In the genomic region with DNA sequence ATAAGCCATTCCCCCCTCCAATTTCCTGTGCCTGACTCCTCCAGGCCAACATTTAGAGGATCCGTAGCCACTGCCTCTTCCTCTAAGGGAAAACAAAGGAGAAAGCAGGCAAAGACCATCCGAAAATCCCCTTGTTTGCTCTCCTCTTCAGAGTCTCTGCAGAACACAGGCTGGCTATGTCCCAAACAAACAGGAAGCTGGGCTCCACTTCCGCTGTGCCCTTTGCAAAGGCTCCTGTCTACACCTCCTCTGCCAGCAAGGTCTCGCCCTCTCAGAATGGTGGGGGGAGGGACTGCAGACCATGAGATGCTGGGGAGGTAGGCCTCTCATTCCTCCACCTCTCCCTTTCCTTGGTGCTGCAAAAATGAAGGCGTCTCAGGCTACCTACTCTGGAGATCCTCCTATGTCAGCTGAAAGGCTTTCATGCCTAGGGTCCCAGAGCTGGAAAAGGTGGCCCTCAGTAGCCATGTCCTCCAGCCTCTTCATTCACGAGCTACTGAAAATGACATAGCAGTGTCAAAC, we compare ENCODE assay signal across 27 cellular contexts.
DNase-seq lines count a peak whose midpoint lies in the region; ATAC-seq, FAIRE-seq and TF ChIP-seq lines count a peak whose summit lies in the region.
"Had no signal": no experiment of that assay in that cellular context is flagged by ENCODE, and none has a peak within 500 bp of the region (broad histone marks: within the 10 kb centered on the region; RNA-seq: fewer than 3 reads in every experiment).

No MANE protein-coding gene starts in this region.

- H2BK5ac ChIP-seq in H1 (ENCODE audit: low read depth, low read length), result no peak overlapping the region; the same call in 1 of the 2 replicates

- WGBS in H1 (ENCODE audit: extremely low coverage in 1 of 2, insufficient coverage in 1 of 2, insufficient read length in 1 of 2, insufficient replicate concordance in 2 of 2, low coverage in 1 of 2, low lambda C conversion rate in 2 of 2, missing lambda C conversion rate in 1 of 2), 2 experiments, result 85% methylated on average over 6 of the region's 6 CpGs; no CpG with 5 or more reads in 1 of the 2 experiments

- TF ChIP-seq CTCF in H1 (IDR thresholded peaks at IDR 0.05; ENCODE audit: control extremely low read depth in 1 of 3, insufficient read depth in 1 of 3, low read depth in 1 of 3, low read length in 3 of 3) (no peak), vagina (IDR thresholded peaks at IDR 0.05) (no peak)

- H3K56ac ChIP-seq in H1 (replicated peaks; ENCODE audit: insufficient read length, low read depth, low read length), result no peak overlapping the region

- H2BK12ac ChIP-seq in H1 (ENCODE audit: low read depth, low read length), result no peak overlapping the region; the same call in 1 of the 2 replicates

- no peaks in the 10 kb centered on the region for H3K36me3 ChIP-seq in H1 (ENCODE audit: control insufficient read depth in 2 of 4, insufficient read depth in 4 of 4, low read length in 3 of 4)
- H3K36me3 ChIP-seq in vagina, result no peaks in the 10 kb centered on the region
- H3K36me3 ChIP-seq: upper lobe of right lung had no signal

- no peaks in the 10 kb centered on the region for H4K20me1 ChIP-seq in H1 (replicated peaks in 1 of 2; ENCODE audit: control insufficient read depth in 1 of 2, insufficient read depth in 2 of 2, low read length in 2 of 2)

- no peak overlapping the region for H3K4me3 Mint-ChIP-seq in activated CD8-positive, alpha-beta memory T cell treated with anti-CD3 and anti-CD28 coated beads, Interleukin-2, amount 10 ng/mL, durations not matched to agents 7 days and 5 days
- H3K4me3 Mint-ChIP-seq: activated CD8-positive, alpha-beta T cell treated with anti-CD3 and anti-CD28 coated beads, Interleukin-2, amount 10 ng/mL, durations not matched to agents 7 days and 5 days had no signal

- peak; percentile 37 for DNase-seq in activated CD8-positive, alpha-beta memory T cell treated with anti-CD3 and anti-CD28 coated beads for 24 hours
- no peak for DNase-seq in activated CD8-positive, alpha-beta memory T cell treated with anti-CD3 and anti-CD28 coated beads, Interleukin-2, amount 10 ng/mL, durations not matched to agents 7 days and 5 days
- DNase-seq in NCI-H2196 (lab: John Stamatoyannopoulos, UW; ENCODE audit: unreplicated experiment) (peak; percentile 10), H1 (ENCODE audit: low read depth in 1 of 2, low spot score in 2 of 2) (peak in 1 of 2 experiments; percentile 42), vagina (ENCODE audit: extremely low spot score in 2 of 2) (peak; percentile 64 to 81), CD1c-positive myeloid dendritic cell (ENCODE audit: extremely low spot score) (no peak), NOMO-1 (lab: John Stamatoyannopoulos, UW; ENCODE audit: unreplicated experiment in 2 of 2) (no peak)
- DNase-seq: activated CD4-positive, alpha-beta T cell treated with anti-CD3 and anti-CD28 coated beads for 1 hour; activated CD8-positive, alpha-beta T cell treated with anti-CD3 and anti-CD28 coated beads, Interleukin-2, amount 10 ng/mL, durations not matched to agents 7 days and 5 days; activated gamma-delta T cell; activated T-cell treated with anti-CD3 and anti-CD28 coated beads, Interleukin-2, amount 50 U/mL, for 1 hour; body of pancreas; effector CD8-positive, alpha-beta T cell; foreskin keratinocyte; left colon; NCI-H1417 treated with DMSO at 0.1 percent for 48 hours; occipital lobe; PC-3; Right ventricle myocardium superior; small intestine; stimulated activated CD4-positive, alpha-beta T cell treated with anti-CD3 and anti-CD28 coated beads, Interleukin-2, amount 100 ng/mL, for 24 hours; substantia nigra; SW 1271; T1000; upper lobe of right lung had no signal

- H3K23me2 ChIP-seq in H1 (ENCODE audit: low read depth, low read length), result no peaks in the 10 kb centered on the region; the same call in 1 of the 2 replicates

- no peaks in the 10 kb centered on the region for H3K9me3 Mint-ChIP-seq in activated CD8-positive, alpha-beta memory T cell treated with anti-CD3 and anti-CD28 coated beads, Interleukin-2, amount 10 ng/mL, durations not matched to agents 7 days and 5 days (ENCODE audit: low read depth)

- no peaks in the 10 kb centered on the region for H3K79me1 ChIP-seq in H1 (ENCODE audit: low read depth, low read length)

- no peaks in the 10 kb centered on the region for H3K79me2 ChIP-seq in H1 (ENCODE audit: control insufficient read depth in 1 of 2, insufficient read depth in 2 of 2, low read length in 2 of 2)

- peak overlapping the region; percentile 70; the same call in 1 of the 2 replicates for H2AK5ac ChIP-seq in H1 (ENCODE audit: low read depth, low read length)

- no peak for TF ChIP-seq POLR2A in H1 (IDR thresholded peaks at IDR 0.05; ENCODE audit: control extremely low read depth in 1 of 2, low read depth in 2 of 2, low read length in 2 of 2)
- TF ChIP-seq POLR2A in vagina (IDR thresholded peaks at IDR 0.05), result no peak

- 0 out of 2 replicates have a peak overlapping the region, but pooled peaks have one; percentile 52 for H3K18ac ChIP-seq in H1 (ENCODE audit: extremely low read depth, low read length)

- POLR2A ChIA-PET in H1 (lab: Charles Lee; ENCODE audit: partially characterized antibody), result interaction anchor here (1.4 kb wide), 1 partner anchor 94 kb away, joined by 3 read pairs; no protein-coding TSS in a partner anchor

- CTCF ChIA-PET in activated CD8-positive, alpha-beta memory T cell treated with anti-CD3 and anti-CD28 coated beads, Interleukin-2, amount 10 ng/mL, durations not matched to agents 7 days and 5 days (lab: Charles Lee), result no interaction called here
- CTCF ChIA-PET in H1 (lab: Charles Lee; ENCODE audit: partially characterized antibody), result interaction anchor here (0.9 to 8.0 kb wide), 14 partner anchors 9 to 300 kb away, joined by 3 to 47 read pairs (median 5); no protein-coding TSS in a partner anchor

- no peak overlapping the region for H3K27ac ChIP-seq in H1 (ENCODE audit: low read depth, low read length)
- no peak overlapping the region for H3K27ac ChIP-seq in vagina
- H3K27ac ChIP-seq: body of pancreas, foreskin keratinocyte, upper lobe of right lung had no signal

- intact Hi-C loops in vagina (cut with DNase I), result no loop called here

- no peak overlapping the region for H2BK15ac ChIP-seq in H1 (ENCODE audit: low read length)

- H3K4me1 Mint-ChIP-seq in activated CD8-positive, alpha-beta memory T cell treated with anti-CD3 and anti-CD28 coated beads, Interleukin-2, amount 10 ng/mL, durations not matched to agents 7 days and 5 days, result no peaks in the 10 kb centered on the region

- no peaks in the 10 kb centered on the region for H3K9me3 ChIP-seq in H1 (ENCODE audit: insufficient read depth in 2 of 2, low read depth in 1 of 2, low read length in 1 of 2)
- no peaks in the 10 kb centered on the region for H3K9me3 ChIP-seq in vagina
- H3K9me3 ChIP-seq: body of pancreas, upper lobe of right lung had no signal

- H3K9ac ChIP-seq in H1 (replicated peaks in 1 of 4; ENCODE audit: extremely low read depth in 1 of 4, low read depth in 3 of 4, low read length in 3 of 4), result no peak overlapping the region

- H3K14ac ChIP-seq in H1 (ENCODE audit: insufficient read length), result no peak overlapping the region

- ATAC-seq in activated CD8-positive, alpha-beta memory T cell treated with anti-CD3 and anti-CD28 coated beads, Interleukin-2, amount 10 ng/mL, durations not matched to agents 7 days and 5 days, result no peak
- no peak for ATAC-seq in GM21526 (IDR thresholded peaks at IDR 0.05; ENCODE audit: low FRiP score, unreplicated experiment)
- ATAC-seq: activated CD8-positive, alpha-beta T cell treated with anti-CD3 and anti-CD28 coated beads, Interleukin-2, amount 10 ng/mL, durations not matched to agents 7 days and 5 days; body of pancreas; foreskin keratinocyte; K562; left colon; PC-3; upper lobe of right lung had no signal

- no peak overlapping the region for H2AFZ ChIP-seq in H1 (ENCODE audit: low read length)

- no peak overlapping the region for H3K27ac Mint-ChIP-seq in activated CD8-positive, alpha-beta memory T cell treated with anti-CD3 and anti-CD28 coated beads, Interleukin-2, amount 10 ng/mL, durations not matched to agents 7 days and 5 days
- H3K27ac Mint-ChIP-seq: activated CD8-positive, alpha-beta T cell treated with anti-CD3 and anti-CD28 coated beads, Interleukin-2, amount 10 ng/mL, durations not matched to agents 7 days and 5 days had no signal

- H3K27me3 Mint-ChIP-seq in activated CD8-positive, alpha-beta memory T cell treated with anti-CD3 and anti-CD28 coated beads, Interleukin-2, amount 10 ng/mL, durations not matched to agents 7 days and 5 days, result no peaks in the 10 kb centered on the region

- H3K23ac ChIP-seq in H1 (ENCODE audit: insufficient read length), result no peak overlapping the region

- H3K4ac ChIP-seq in H1 (replicated peaks; ENCODE audit: insufficient read length, low read depth, low read length), result no peak overlapping the region

- H3K4me3 ChIP-seq in H1 (ENCODE audit: extremely low read depth in 1 of 4, insufficient read depth in 2 of 4, low read depth in 3 of 4, low read length in 4 of 4) (no peak overlapping the region), vagina (no peak overlapping the region)
- H3K4me3 ChIP-seq: body of pancreas, K562, upper lobe of right lung had no signal

- no peak for TF ChIP-seq EP300 in H1 (IDR thresholded peaks at IDR 0.05; ENCODE audit: borderline replicate concordance in 1 of 2, low read depth in 2 of 2, low read length in 2 of 2)

- no peaks in the 10 kb centered on the region for H3K36me3 Mint-ChIP-seq in activated CD8-positive, alpha-beta memory T cell treated with anti-CD3 and anti-CD28 coated beads, Interleukin-2, amount 10 ng/mL, durations not matched to agents 7 days and 5 days

- H3K4me1 ChIP-seq in H1 (replicated peaks in 1 of 4; ENCODE audit: control insufficient read depth in 3 of 4, insufficient read depth in 4 of 4, low read length in 3 of 4) (peaks cover 2 to 23% (median 13%) of the 10 kb centered on the region in 4 experiments), vagina (peaks cover 14% of the 10 kb centered on the region)
- H3K4me1 ChIP-seq: body of pancreas, foreskin keratinocyte, upper lobe of right lung had no signal

- H4K5ac ChIP-seq in H1 (ENCODE audit: insufficient read length, low read depth, low read length), result no peak overlapping the region

- H4K91ac ChIP-seq in H1 (replicated peaks; ENCODE audit: insufficient read length, low read length), result no peak overlapping the region

- no peak overlapping the region for H2BK20ac ChIP-seq in H1 (ENCODE audit: low read length)

- H2BK120ac ChIP-seq in H1 (replicated peaks; ENCODE audit: low read depth, low read length), result no peak overlapping the region

- no peak for FAIRE-seq in H1 (lab: Jason Lieb, UNC)
- FAIRE-seq: K562, small intestine had no signal

- H3K27me3 ChIP-seq in H1 (replicated peaks in 1 of 4; ENCODE audit: control insufficient read depth in 3 of 4, extremely low read depth in 1 of 4, insufficient read depth in 3 of 4, low read length in 3 of 4) (no peaks in the 10 kb centered on the region), vagina (no peaks in the 10 kb centered on the region)
- H3K27me3 ChIP-seq: body of pancreas, foreskin keratinocyte, upper lobe of right lung had no signal

- no peak overlapping the region for H3K4me2 ChIP-seq in H1 (ENCODE audit: insufficient read depth in 1 of 2, low read depth in 2 of 2, low read length in 2 of 2)

- no peak for TF ChIP-seq RAD21 in H1 (IDR thresholded peaks at IDR 0.05 in 1 of 2, conservative IDR thresholded peaks at IDR 0.05 in 1 of 2; ENCODE audit: low read depth in 2 of 2, low read length in 2 of 2)

- no peak overlapping the region for H4K8ac ChIP-seq in H1 (ENCODE audit: extremely low read depth, insufficient read depth, low read length)

Comparison
In these comparisons a context has a peak if more than half of its experiments do, and no peak if none do; other contexts are left out.
1. DNase-seq: peak in activated CD8-positive, alpha-beta memory T cell treated with anti-CD3 and anti-CD28 coated beads for 24 hours (single experiment), NCI-H2196 (single experiment) and vagina (2 of 2); none in activated CD8-positive, alpha-beta memory T cell treated with anti-CD3 and anti-CD28 coated beads, Interleukin-2, amount 10 ng/mL, durations not matched to agents 7 days and 5 days (single experiment), CD1c-positive myeloid dendritic cell (single experiment) and NOMO-1 (0 of 2).